Comparison of ENCODE assay signal across 21 cellular contexts in the genomic region with DNA sequence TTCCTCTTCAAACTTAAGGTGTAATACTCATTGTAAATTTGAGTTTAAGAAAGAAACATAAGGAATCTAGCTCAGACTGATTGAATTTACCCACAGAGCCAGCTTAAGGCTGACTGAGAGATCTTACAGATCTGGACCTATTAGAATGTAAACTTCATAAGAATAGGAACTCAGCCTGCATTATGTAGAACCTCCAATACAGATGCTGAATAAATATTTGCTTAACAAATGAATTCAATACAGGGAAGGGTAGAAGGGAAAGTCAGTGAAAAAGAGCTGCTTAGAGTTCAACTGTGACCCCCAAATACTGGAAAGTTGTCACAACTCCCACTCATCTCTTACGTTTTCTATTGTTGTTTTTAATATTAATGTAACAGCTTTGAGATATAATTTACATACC.
"Had no signal": no experiment of that assay in that cellular context is flagged by ENCODE, and none has a peak within 500 bp of the region (broad histone marks: within the 10 kb centered on the region; RNA-seq: fewer than 3 reads in every experiment).

No MANE protein-coding gene starts in this region.

- H3K27ac ChIP-seq: SJSA1 had no signal

- FAIRE-seq: colon, RCC 7860 had no signal

- DNase-seq: activated CD4-positive, alpha-beta T cell treated with anti-CD3 and anti-CD28 coated beads for 4 hours; activated CD8-positive, alpha-beta memory T cell treated with anti-CD3 and anti-CD28 coated beads, Interleukin-2, amount 50 U/mL, for 4 hours; activated CD8-positive, alpha-beta T cell treated with anti-CD3 and anti-CD28 coated beads for 36 hours; activated gamma-delta T cell treated with Interleukin-2 at 50 U/mL for 16 hours; activated naive CD4-positive, alpha-beta T cell treated with anti-CD3 and anti-CD28 coated beads, Interleukin-2, amount 10 ng/mL, durations not matched to agents 7 days and 5 days; activated naive CD8-positive, alpha-beta T cell treated with anti-CD3 and anti-CD28 coated beads for 36 hours; activated T-cell treated with anti-CD3 and anti-CD28 coated beads, Interleukin-2, amount 50 U/mL, for 72 hours; cerebellar nuclear complex; MG63; MV-4-11; NCI-H1092 treated with DMSO at 0.1 percent for 48 hours; NCI-H1417 treated with DMSO at 0.1 percent for 48 hours; NCI-H187; NCI-H2227 treated with DMSO at 0.1 percent for 48 hours; SHP77; SW 1271 had no signal

- H3K27me3 Mint-ChIP-seq: activated CD8-positive, alpha-beta T cell treated with anti-CD3 and anti-CD28 coated beads for 36 hours; activated naive CD4-positive, alpha-beta T cell treated with anti-CD3 and anti-CD28 coated beads, Interleukin-2, amount 10 ng/mL, durations not matched to agents 7 days and 5 days; activated naive CD8-positive, alpha-beta T cell treated with anti-CD3 and anti-CD28 coated beads for 36 hours had no signal

- H3K27me3 ChIP-seq: MG63, SJSA1 had no signal

- H3K27ac Mint-ChIP-seq: activated CD8-positive, alpha-beta T cell treated with anti-CD3 and anti-CD28 coated beads for 36 hours; activated naive CD4-positive, alpha-beta T cell treated with anti-CD3 and anti-CD28 coated beads, Interleukin-2, amount 10 ng/mL, durations not matched to agents 7 days and 5 days; activated naive CD8-positive, alpha-beta T cell treated with anti-CD3 and anti-CD28 coated beads for 36 hours; activated T-cell treated with anti-CD3 and anti-CD28 coated beads, Interleukin-2, amount 50 U/mL, for 72 hours; activated T-helper 2 cell treated with anti-CD3 and anti-CD28 coated beads, Interferon-gamma antibody, Interleukin-2, Interleukin-4, amounts not matched to agents 10 μg/mL and 5 μg/mL and 100 μg/mL, durations not matched to agents 14 hours and 24 hours and 36 hours had no signal

- H3K4me3 ChIP-seq: MG63, SJSA1 had no signal

- H3K4me3 Mint-ChIP-seq: activated CD8-positive, alpha-beta T cell treated with anti-CD3 and anti-CD28 coated beads for 36 hours; activated naive CD4-positive, alpha-beta T cell treated with anti-CD3 and anti-CD28 coated beads, Interleukin-2, amount 10 ng/mL, durations not matched to agents 7 days and 5 days; activated naive CD8-positive, alpha-beta T cell treated with anti-CD3 and anti-CD28 coated beads for 36 hours; activated T-cell treated with anti-CD3 and anti-CD28 coated beads, Interleukin-2, amount 50 U/mL, for 72 hours had no signal

- H3K4me1 ChIP-seq: SJSA1 had no signal

- ATAC-seq: activated T-cell treated with anti-CD3 and anti-CD28 coated beads, Interleukin-2, amount 50 U/mL, for 72 hours; SK-N-SH treated with all-trans-retinoic acid at 6 μM for 48 hours had no signal
